Comparison of ENCODE assay signal across 22 cellular contexts in genomic region chr10:14124951-14125350, GRCh38.
"Had no signal": no experiment of that assay in that cellular context is flagged by ENCODE, and none has a peak within 500 bp of the region (broad histone marks: within the 10 kb centered on the region; RNA-seq: fewer than 3 reads in every experiment).

No MANE protein-coding gene starts in this region.

- H3K36me3 ChIP-seq: breast epithelium, colonic mucosa, esophagus muscularis mucosa, neutrophil, ovary, prostate gland, thyroid gland, upper lobe of right lung had no signal

- ATAC-seq: activated T-cell treated with anti-CD3 and anti-CD28 coated beads, Interleukin-2, amount 50 U/mL, for 4 hours; effector memory CD8-positive, alpha-beta T cell; natural killer cell treated with Interleukin-12 subunit alpha and Interleukin-12 subunit beta and Interleukin-15 and Interleukin-18, amount 100 ng/mL, for 72 hours; right cardiac atrium; upper lobe of right lung; WTC11 had no signal

- DNase-seq: activated CD4-positive, alpha-beta T cell treated with anti-CD3 and anti-CD28 coated beads, Interleukin-2, amount 50 U/mL, for 4 hours; activated CD8-positive, alpha-beta memory T cell treated with anti-CD3 and anti-CD28 coated beads, Interleukin-2, amount 50 U/mL, for 48 hours; activated naive CD4-positive, alpha-beta T cell treated with Interleukin-2 at 50 U/mL for 16 hours; activated naive CD8-positive, alpha-beta T cell treated with anti-CD3 and anti-CD28 coated beads for 36 hours; activated T-cell treated with anti-CD3 and anti-CD28 coated beads, Interleukin-2, amount 50 U/mL, for 4 hours; colonic mucosa; dorsolateral prefrontal cortex; effector memory CD8-positive, alpha-beta T cell; foreskin melanocyte; ovary; right cardiac atrium; stimulated activated CD4-positive, alpha-beta T cell treated with anti-CD3 and anti-CD28 coated beads, Interleukin-4, amount 100 ng/mL, for 24 hours; stimulated activated naive CD4-positive, alpha-beta T cell treated with Interleukin-2 at 50 U/mL for 16 hours; T1000; thyroid gland; upper lobe of right lung had no signal

- H3K9me3 ChIP-seq: breast epithelium, colonic mucosa, esophagus muscularis mucosa, neutrophil, ovary, prostate gland, thyroid gland, upper lobe of right lung had no signal

- H3K27me3 ChIP-seq: breast epithelium, colonic mucosa, dorsolateral prefrontal cortex, esophagus muscularis mucosa, neutrophil, ovary, thyroid gland, upper lobe of right lung had no signal

- H3K4me1 ChIP-seq: breast epithelium, colonic mucosa, esophagus muscularis mucosa, prostate gland, thyroid gland, upper lobe of right lung had no signal

- H3K4me3 ChIP-seq: breast epithelium, colonic mucosa, dorsolateral prefrontal cortex, esophagus muscularis mucosa, ovary, prostate gland, thyroid gland, upper lobe of right lung had no signal

- H3K27ac ChIP-seq: breast epithelium, colonic mucosa, dorsolateral prefrontal cortex, esophagus muscularis mucosa, neutrophil, ovary, prostate gland, thyroid gland, upper lobe of right lung had no signal
